ENCODE assay signal across 8 cellular contexts in the genomic region with DNA sequence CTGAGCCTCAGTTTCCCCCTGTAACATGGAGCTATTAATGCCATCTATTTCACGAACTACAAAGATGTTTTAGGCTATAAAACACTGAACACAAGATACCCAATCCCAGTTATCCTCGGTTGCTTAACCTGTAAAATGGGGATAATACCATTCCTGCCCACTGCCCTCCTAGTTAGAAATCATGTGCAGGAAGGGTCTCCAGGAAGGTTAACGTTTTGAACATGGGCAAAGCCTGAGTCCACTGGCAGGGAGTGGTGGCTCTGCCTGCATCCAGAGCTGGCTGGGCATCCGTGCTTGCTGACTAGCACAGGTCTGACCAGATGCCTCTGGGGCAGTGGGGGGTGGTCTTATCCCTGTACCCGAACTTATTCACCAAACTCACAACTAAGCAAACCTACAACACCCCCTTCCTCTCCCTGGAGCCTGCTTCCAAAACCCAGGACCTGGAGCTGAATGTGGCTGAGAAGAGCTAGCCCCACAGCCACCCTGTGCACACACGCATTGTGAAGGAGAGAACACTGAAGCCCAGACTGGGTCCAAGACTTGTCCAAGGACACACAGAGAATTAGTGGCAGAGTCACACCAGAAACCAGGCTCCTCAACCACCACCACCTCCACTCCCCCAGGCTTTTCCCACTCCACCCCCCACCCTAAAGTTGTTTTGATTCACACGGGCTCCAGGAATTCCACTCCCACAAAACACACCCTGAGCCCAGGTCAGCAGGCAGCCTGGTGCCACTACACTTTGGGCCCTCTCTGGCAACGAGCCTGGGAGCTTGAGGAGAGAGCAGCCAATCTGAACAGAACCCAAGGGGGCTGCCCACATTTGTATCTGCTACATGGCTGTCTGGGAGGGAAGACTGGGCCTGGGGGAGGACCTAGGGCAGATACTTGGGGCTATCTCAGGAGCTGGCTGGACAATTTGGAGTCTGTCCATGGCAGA. TPM values are rescaled to one million over a fixed set of nuclear protein-coding genes. Genes with fewer than 3 reads are reported as not detected.
DNase-seq lines count a peak whose midpoint lies in the region; ATAC-seq and TF ChIP-seq lines count a peak whose summit lies in the region.

No MANE protein-coding gene starts in this region.

- no peaks in the 10 kb centered on the region for H3K27me3 ChIP-seq in CD4-positive, CD25-positive, alpha-beta regulatory T cell (ENCODE audit: control insufficient read depth, insufficient read depth, low read length)
- H3K27me3 ChIP-seq in WERI-Rb-1 (ENCODE audit: insufficient read depth, low read depth, severe bottlenecking) (no peaks in the 10 kb centered on the region), tibial nerve (peaks cover 0 to 4% of the 10 kb centered on the region in 2 donors)

- H3K27me3 Mint-ChIP-seq in CD4-positive, CD25-positive, alpha-beta regulatory T cell: no peaks in the 10 kb centered on the region

- POLR2A ChIA-PET in HEK293 (lab: Yijun Ruan, JAX): interaction anchor here (0.6 to 3.6 kb wide), 14 partner anchors 9 to 185 kb away, joined by 3 to 22 read pairs (median 6); a partner anchor contains a TSS

- H3K27ac ChIP-seq in CD4-positive, CD25-positive, alpha-beta regulatory T cell (ENCODE audit: insufficient read depth, low read length, poor library complexity, severe bottlenecking): peak overlapping the region; percentile 79
- H3K27ac ChIP-seq in HEK293 (ENCODE audit: extremely low read depth, low read depth, low read length) (peak overlapping the region; percentile 4; the same call in 1 of the 2 replicates), WERI-Rb-1 (peak overlapping the region; percentile 96), tibial nerve (peak overlapping the region in 1 of 4 donors; percentile 68)

- intact Hi-C loops in mucosa of descending colon (cut with DNase I, micrococcal nuclease) (no loop called here), posterior cingulate gyrus (cut with DNase I) (loop anchor here (10.0 kb wide), 1 partner anchor 185 kb away; a partner anchor contains a TSS)

- peaks cover 18 to 89% (median 63%) of the 10 kb centered on the region in 4 donors for H3K4me1 Mint-ChIP-seq in CD4-positive, CD25-positive, alpha-beta regulatory T cell

- TF ChIP-seq EP300 in tibial nerve (IDR thresholded peaks at IDR 0.05): no peak

- H3K36me3 ChIP-seq in CD4-positive, CD25-positive, alpha-beta regulatory T cell (ENCODE audit: control insufficient read depth, insufficient read depth, low read length): no peaks in the 10 kb centered on the region
- H3K36me3 ChIP-seq in HEK293 (ENCODE audit: control insufficient read depth in 2 of 2, insufficient read depth in 1 of 2, low read length in 2 of 2) (peaks cover 0 to 21% of the 10 kb centered on the region in 2 experiments; a peak in 1 of 3 replicates), WERI-Rb-1 (peaks cover 4% of the 10 kb centered on the region), mucosa of descending colon (ENCODE audit: low read depth) (no peaks in the 10 kb centered on the region), tibial nerve (no peaks in the 10 kb centered on the region)

- H3K4me3 ChIP-seq in CD4-positive, CD25-positive, alpha-beta regulatory T cell (ENCODE audit: low read depth, low read length): peak overlapping the region; percentile 73
- peak overlapping the region; percentile 69 for H3K4me3 ChIP-seq in HEK293 (ENCODE audit: low read depth, low read length)
- H3K4me3 ChIP-seq in WERI-Rb-1 (ENCODE audit: low read depth, low read length): peak overlapping the region; percentile 83
- H3K4me3 ChIP-seq in mucosa of descending colon: no peak overlapping the region
- no peak overlapping the region for H3K4me3 ChIP-seq in tibial nerve

- TF ChIP-seq POLR2A in tibial nerve (IDR thresholded peaks at IDR 0.05): no peak

- H3K36me3 Mint-ChIP-seq in CD4-positive, CD25-positive, alpha-beta regulatory T cell: no peaks in the 10 kb centered on the region

- H3K9me3 ChIP-seq in CD4-positive, CD25-positive, alpha-beta regulatory T cell (ENCODE audit: control insufficient read depth in 2 of 2, low read length in 2 of 2): no peaks in the 10 kb centered on the region
- H3K9me3 ChIP-seq in HEK293 (ENCODE audit: control insufficient read depth, insufficient read depth, low read depth, low read length) (no peaks in the 10 kb centered on the region), WERI-Rb-1 (ENCODE audit: severe bottlenecking) (no peaks in the 10 kb centered on the region), mucosa of descending colon (no peaks in the 10 kb centered on the region), tibial nerve (no peaks in the 10 kb centered on the region)

- no peak for ATAC-seq in CD4-positive, CD25-positive, alpha-beta regulatory T cell (ENCODE audit: low read depth in 2 of 2)
- ATAC-seq in mucosa of descending colon (no peak), GM21737 (IDR thresholded peaks at IDR 0.05; ENCODE audit: unreplicated experiment) (no peak)

- DNase-seq in CD4-positive, CD25-positive, alpha-beta regulatory T cell: peak in 1 of 3 donors; percentile 30
- DNase-seq in WERI-Rb-1 (no peak), mucosa of descending colon (peak; percentile 66 to 78 (median 72)), tibial nerve (ENCODE audit: low spot score in 2 of 2) (no peak), CD1c-positive myeloid dendritic cell (ENCODE audit: extremely low spot score) (no peak), posterior cingulate gyrus (no peak)

- 56 to 58% methylated on average over 6 to 8 of the region's 8 CpGs for WGBS in tibial nerve, 2 donors

- CTCF ChIA-PET in HEK293 (lab: Yijun Ruan, JAX): interaction anchor here (0.6 to 4.5 kb wide), 8 partner anchors 10 to 136 kb away, joined by 3 to 36 read pairs (median 6); no protein-coding TSS in a partner anchor

- peak overlapping the region; percentile 65 to 91 (median 89) for H3K27ac Mint-ChIP-seq in CD4-positive, CD25-positive, alpha-beta regulatory T cell

- peak overlapping the region; percentile 83 to 94 (median 86) for H3K4me3 Mint-ChIP-seq in CD4-positive, CD25-positive, alpha-beta regulatory T cell

- no peaks in the 10 kb centered on the region for H3K9me3 Mint-ChIP-seq in CD4-positive, CD25-positive, alpha-beta regulatory T cell

- TF ChIP-seq CTCF in HEK293 (tag by site-specific recombination; IDR thresholded peaks at IDR 0.05) (no peak), WERI-Rb-1 (IDR thresholded peaks at IDR 0.05; ENCODE audit: low read depth, low read length) (no peak), mucosa of descending colon (IDR thresholded peaks at IDR 0.05) (no peak), tibial nerve (IDR thresholded peaks at IDR 0.05) (no peak)

- H3K4me1 ChIP-seq in CD4-positive, CD25-positive, alpha-beta regulatory T cell (ENCODE audit: control insufficient read depth, insufficient read depth, low read length, poor library complexity, severe bottlenecking): peaks cover 94% of the 10 kb centered on the region
- peaks cover 11% of the 10 kb centered on the region for H3K4me1 ChIP-seq in HEK293 (ENCODE audit: control insufficient read depth, insufficient read depth, low read length)
- peaks cover 70% of the 10 kb centered on the region for H3K4me1 ChIP-seq in mucosa of descending colon (ENCODE audit: low read depth)
- peaks cover 0 to 56% (median 37%) of the 10 kb centered on the region in 4 donors for H3K4me1 ChIP-seq in tibial nerve

TF ChIP-seq in HEK293, 187 proteins besides CTCF, POLR2A, EP300 and RAD21 (continues in another document):
- TF ChIP-seq EGR2 (tag by site-specific recombination; IDR thresholded peaks at IDR 0.05; ENCODE audit: low read depth) (peak; percentile 83), ZNF341 (tag by site-specific recombination; IDR thresholded peaks at IDR 0.05; ENCODE audit: low read depth) (peak; percentile 85), ZNF561 (tag by site-specific recombination; IDR thresholded peaks at IDR 0.05; ENCODE audit: borderline replicate concordance) (no peak), ZNF354C (tag by site-specific recombination; IDR thresholded peaks at IDR 0.05; ENCODE audit: borderline replicate concordance, low read depth) (no peak), ZFP37 (tag by site-specific recombination; IDR thresholded peaks at IDR 0.05) (peak; percentile 55; the same call in 1 of the 2 replicates)
- TF ChIP-seq, protein P1, sequence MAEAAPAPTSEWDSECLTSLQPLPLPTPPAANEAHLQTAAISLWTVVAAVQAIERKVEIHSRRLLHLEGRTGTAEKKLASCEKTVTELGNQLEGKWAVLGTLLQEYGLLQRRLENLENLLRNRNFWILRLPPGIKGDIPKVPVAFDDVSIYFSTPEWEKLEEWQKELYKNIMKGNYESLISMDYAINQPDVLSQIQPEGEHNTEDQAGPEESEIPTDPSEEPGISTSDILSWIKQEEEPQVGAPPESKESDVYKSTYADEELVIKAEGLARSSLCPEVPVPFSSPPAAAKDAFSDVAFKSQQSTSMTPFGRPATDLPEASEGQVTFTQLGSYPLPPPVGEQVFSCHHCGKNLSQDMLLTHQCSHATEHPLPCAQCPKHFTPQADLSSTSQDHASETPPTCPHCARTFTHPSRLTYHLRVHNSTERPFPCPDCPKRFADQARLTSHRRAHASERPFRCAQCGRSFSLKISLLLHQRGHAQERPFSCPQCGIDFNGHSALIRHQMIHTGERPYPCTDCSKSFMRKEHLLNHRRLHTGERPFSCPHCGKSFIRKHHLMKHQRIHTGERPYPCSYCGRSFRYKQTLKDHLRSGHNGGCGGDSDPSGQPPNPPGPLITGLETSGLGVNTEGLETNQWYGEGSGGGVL (tag by site-specific recombination; IDR thresholded peaks at IDR 0.05): peak; percentile 25; the same call in 1 of the 2 replicates

RNA-seq across cellular contexts. Expression of a gene that starts 1.6 kb away (rescaled TPM):
- total RNA-seq in CD4-positive, CD25-positive, alpha-beta regulatory T cell: 13.8 TPM
- polyA plus RNA-seq in CD4-positive, CD25-positive, alpha-beta regulatory T cell: 1 to 10 TPM; 2.3 to 7.1 (median 3.7) TPM
- total RNA-seq in mucosa of descending colon (10 to 100 TPM in 2 of 3 donors, 1 to 10 TPM in 1; 8.6 to 18.0 (median 14.5) TPM), tibial nerve (under 1 TPM in 3 of 4 donors, not detected in 1; 0.20 to 0.30 (median 0.21) TPM)

RNA-seq across cellular contexts. Expression of a gene that starts 29.9 kb away (rescaled TPM):
- 51.1 TPM for total RNA-seq in CD4-positive, CD25-positive, alpha-beta regulatory T cell
- 10 to 100 TPM; 35.9 to 56.9 (median 48.0) TPM for polyA plus RNA-seq in CD4-positive, CD25-positive, alpha-beta regulatory T cell
- total RNA-seq in mucosa of descending colon (100 to 1,000 TPM in 2 of 3 donors, 10 to 100 TPM in 1; 83.0 to 316 (median 121) TPM), tibial nerve (100 to 1,000 TPM; 263 to 369 (median 312) TPM)

RNA-seq across cellular contexts. Expression of a gene that starts 45.4 kb away (rescaled TPM):
- total RNA-seq in CD4-positive, CD25-positive, alpha-beta regulatory T cell: 2.3 TPM
- under 1 TPM in 3 of 4 donors, not detected in 1; 0.23 to 0.57 (median 0.41) TPM for polyA plus RNA-seq in CD4-positive, CD25-positive, alpha-beta regulatory T cell
- total RNA-seq in mucosa of descending colon (10 to 100 TPM; 31.2 to 38.8 (median 37.8) TPM), tibial nerve (100 to 1,000 TPM in 2 of 4 donors, 10 to 100 TPM in 2; 79.8 to 140 (median 117) TPM)

Comparison
In these comparisons a context has a peak if more than half of its experiments do, and no peak if none do; other contexts are left out.
1. DNase-seq: peak in mucosa of descending colon (3 of 3); none in WERI-Rb-1 (single experiment), tibial nerve (0 of 2), CD1c-positive myeloid dendritic cell (single experiment) and posterior cingulate gyrus (0 of 10).
2. H3K4me3 ChIP-seq: peak in CD4-positive, CD25-positive, alpha-beta regulatory T cell (single experiment), HEK293 (single experiment) and WERI-Rb-1 (single experiment); none in mucosa of descending colon (single experiment) and tibial nerve (0 of 4).
3. RNA of a gene that starts 1.6 kb away (total RNA-seq): 8.6 to 18.0 TPM in mucosa of descending colon and 13.8 TPM in CD4-positive, CD25-positive, alpha-beta regulatory T cell (single experiment); 0.20 to 0.30 TPM in tibial nerve; every median in the first group is over 4 times any median in the second.